22 cellular contexts compared by ENCODE assay signal in the genomic region with DNA sequence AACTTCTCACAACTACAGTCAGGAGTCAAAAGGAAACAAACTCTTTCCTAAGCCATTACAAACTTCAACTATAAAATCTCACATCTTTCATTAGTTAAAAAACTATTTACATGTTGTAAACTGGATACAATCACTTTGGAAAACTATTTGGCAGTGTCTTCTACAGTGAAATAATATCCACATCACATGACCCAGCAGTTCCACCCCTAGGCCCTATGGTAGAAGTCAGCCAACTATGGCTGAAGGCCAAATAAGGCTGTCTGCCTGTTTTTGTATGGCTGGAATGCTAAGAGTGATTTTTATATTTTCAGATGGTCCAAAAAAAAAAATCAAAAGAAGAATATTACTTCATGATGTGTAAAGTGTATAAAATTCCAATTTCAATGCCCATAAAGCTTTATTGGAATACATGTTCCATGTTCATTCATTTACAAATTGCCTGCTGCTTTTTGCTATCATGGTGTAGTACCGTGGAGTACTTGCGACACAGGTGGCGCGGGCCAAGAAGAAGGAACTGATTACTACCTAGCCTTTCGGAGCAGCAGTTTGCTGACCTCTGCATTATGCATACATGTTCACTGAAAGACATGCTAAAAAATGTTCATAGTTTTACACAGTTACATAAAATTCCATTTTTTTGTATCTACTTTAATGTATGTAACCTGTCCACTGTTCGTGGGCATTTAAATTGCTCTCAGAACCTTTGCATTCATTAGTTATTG.
DNase-seq lines count a peak whose midpoint lies in the region; ATAC-seq and TF ChIP-seq lines count a peak whose summit lies in the region.
"Had no signal": no experiment of that assay in that cellular context is flagged by ENCODE, and none has a peak within 500 bp of the region (broad histone marks: within the 10 kb centered on the region; RNA-seq: fewer than 3 reads in every experiment).

No MANE protein-coding gene starts in this region.

- H3K4me1 ChIP-seq in left ventricle myocardium inferior: peaks cover 19% of the 10 kb centered on the region
- H3K4me1 ChIP-seq: ascending aorta, Caco-2 had no signal

- H3K9ac ChIP-seq in SK-N-MC (ENCODE audit: insufficient read length): no peak overlapping the region

- H3K27me3 ChIP-seq in left ventricle myocardium inferior (ENCODE audit: low read depth): no peaks in the 10 kb centered on the region
- H3K27me3 ChIP-seq: ascending aorta, suprapubic skin, vagina had no signal

- intact Hi-C loops in Right ventricle myocardium superior (cut with DNase I): no loop called here
- intact Hi-C loops in left ventricle myocardium inferior (cut with micrococcal nuclease): no loop called here

- H3K27ac ChIP-seq in left ventricle myocardium inferior (replicated peaks) (no peak overlapping the region), SK-N-MC (peak overlapping the region; percentile 43; the same call in 1 of the 2 replicates)
- H3K27ac ChIP-seq: ascending aorta, suprapubic skin, vagina had no signal

- TF ChIP-seq CTCF in left ventricle myocardium inferior (IDR thresholded peaks at IDR 0.05; ENCODE audit: borderline replicate concordance) (no peak), fibroblast of villous mesenchyme (IDR thresholded peaks at IDR 0.05; ENCODE audit: insufficient read depth, low read depth, low read length) (no peak)

- H3K9me3 ChIP-seq in left ventricle myocardium inferior (replicated peaks): no peaks in the 10 kb centered on the region
- H3K9me3 ChIP-seq in SK-N-MC (ENCODE audit: low read depth, low read length): no peaks in the 10 kb centered on the region
- H3K9me3 ChIP-seq: ascending aorta, suprapubic skin, vagina had no signal

- ATAC-seq in Right ventricle myocardium superior (ENCODE audit: poor library complexity) (peak; percentile 84), HG02678 (IDR thresholded peaks at IDR 0.05; ENCODE audit: unreplicated experiment) (no peak), GM18867 (IDR thresholded peaks at IDR 0.05; ENCODE audit: unreplicated experiment) (no peak)
- ATAC-seq: GM23338, WTC11 had no signal

- DNase-seq in Right ventricle myocardium superior: peak; percentile 34
- DNase-seq in left ventricle myocardium inferior: no peak
- DNase-seq in SK-N-MC (ENCODE audit: low read depth, low spot score): no peak
- peak; percentile 53 for DNase-seq in fibroblast of villous mesenchyme (ENCODE audit: low read depth)
- no peak for DNase-seq in activated T-cell treated with anti-CD3 and anti-CD28 coated beads for 4 hours
- DNase-seq in CD1c-positive myeloid dendritic cell (ENCODE audit: extremely low spot score): no peak
- DNase-seq: activated CD4-positive, alpha-beta memory T cell treated with anti-CD3 and anti-CD28 coated beads for 36 hours; activated naive CD4-positive, alpha-beta T cell treated with Interleukin-2 at 50 U/mL for 16 hours; Caco-2; EL; KBM-7; NCI-H1105; NCI-H2081 treated with DMSO at 0.1 percent for 48 hours; NCI-H69; stimulated activated CD4-positive, alpha-beta T cell treated with anti-CD3 and anti-CD28 coated beads, Interleukin-12 subunit alpha, Interleukin-12 subunit beta, amount 100 ng/mL, for 4 hours had no signal

- H3K36me3 ChIP-seq in left ventricle myocardium inferior (no peaks in the 10 kb centered on the region), SK-N-MC (ENCODE audit: insufficient read depth, low read length) (no peaks in the 10 kb centered on the region)
- H3K36me3 ChIP-seq: ascending aorta, suprapubic skin, vagina had no signal

- H3K4me3 ChIP-seq in left ventricle myocardium inferior (no peak overlapping the region), SK-N-MC (peak overlapping the region; percentile 24; the same call in 1 of the 2 replicates), fibroblast of villous mesenchyme (ENCODE audit: low read depth, low read length) (no peak overlapping the region)
- H3K4me3 ChIP-seq: ascending aorta, GM23338, suprapubic skin, vagina had no signal

Comparison
In these comparisons a context has a peak if more than half of its experiments do, and no peak if none do; other contexts are left out.
1. DNase-seq: peak in Right ventricle myocardium superior (single experiment) and fibroblast of villous mesenchyme (single experiment); none in left ventricle myocardium inferior (single experiment), SK-N-MC (single experiment), activated T-cell treated with anti-CD3 and anti-CD28 coated beads for 4 hours (single experiment) and CD1c-positive myeloid dendritic cell (single experiment).